34 cellular contexts compared by ENCODE assay signal in the genomic region with DNA sequence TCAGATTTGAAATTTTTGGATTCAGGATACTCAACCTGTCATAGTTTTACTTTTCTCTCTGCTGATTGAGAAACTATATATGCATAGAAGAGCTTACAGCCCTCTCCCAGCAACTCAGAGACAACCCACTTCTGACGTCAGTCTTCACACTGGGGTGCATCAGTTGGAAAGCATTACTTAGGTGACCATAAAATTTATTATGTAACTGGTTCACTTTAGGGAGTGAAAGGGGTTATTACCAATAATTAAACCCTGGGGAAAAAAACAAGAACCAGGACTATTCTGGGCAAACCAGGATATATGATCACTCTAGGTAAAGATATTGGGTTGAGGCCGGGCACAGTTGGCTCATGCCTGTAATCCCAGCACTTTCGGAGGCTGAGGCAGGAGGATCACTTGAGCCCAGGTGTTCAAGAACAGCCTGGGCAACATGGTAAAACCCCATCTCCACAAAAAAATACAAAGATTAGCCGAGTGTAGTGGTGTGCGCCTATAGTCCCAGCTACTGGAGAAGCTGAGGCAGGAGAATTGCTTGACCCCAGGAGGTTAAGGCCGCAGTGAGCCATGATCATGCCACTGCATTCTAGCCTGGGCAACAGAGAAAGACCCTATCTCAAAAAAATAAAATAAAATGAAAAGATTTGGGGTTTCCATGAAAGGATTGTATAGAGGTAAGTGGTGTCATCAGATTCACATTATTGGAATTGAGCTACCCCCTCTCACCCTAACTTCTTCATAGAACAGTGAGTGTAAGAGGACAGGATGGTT. TPM values are rescaled to one million over a fixed set of nuclear protein-coding genes. Genes with fewer than 3 reads are reported as not detected.
"Had no signal": no experiment of that assay in that cellular context is flagged by ENCODE, and none has a peak within 500 bp of the region (broad histone marks: within the 10 kb centered on the region; RNA-seq: fewer than 3 reads in every experiment).

No MANE protein-coding gene starts in this region.

- H3K9me3 Mint-ChIP-seq: activated CD4-positive, alpha-beta memory T cell treated with anti-CD3 and anti-CD28 coated beads for 36 hours; activated CD4-positive, alpha-beta T cell treated with anti-CD3 and anti-CD28 coated beads, Interleukin-2, amount 10 ng/mL, durations not matched to agents 24 days and 14 days; activated naive CD4-positive, alpha-beta T cell treated with anti-CD3 and anti-CD28 coated beads for 36 hours; activated naive CD4-positive, alpha-beta T cell treated with anti-CD3 and anti-CD28 coated beads, Interleukin-2, amount 50 U/mL, for 24 hours; activated naive CD8-positive, alpha-beta T cell treated with anti-CD3 and anti-CD28 coated beads for 36 hours; activated naive CD8-positive, alpha-beta T cell treated with anti-CD3 and anti-CD28 coated beads, Interleukin-2, amount 50 U/mL, for 24 hours; activated T-helper 1 cell treated with anti-CD3 and anti-CD28 coated beads, Interleukin-12 subunit alpha, Interleukin-12 subunit beta, Interleukin-2, Interleukin-4 antibody, amounts not matched to agents 30 ng/mL and 10 ng/mL and 1 ng/mL, durations not matched to agents 14 hours and 24 hours and 36 hours; activated T-helper 2 cell treated with anti-CD3 and anti-CD28 coated beads, Interferon-gamma antibody, Interleukin-2, Interleukin-4, amounts not matched to agents 10 μg/mL and 5 μg/mL and 100 μg/mL, durations not matched to agents 14 hours and 24 hours and 36 hours; effector memory CD8-positive, alpha-beta T cell had no signal

- H3K27ac Mint-ChIP-seq: activated CD4-positive, alpha-beta memory T cell treated with anti-CD3 and anti-CD28 coated beads for 36 hours; activated CD4-positive, alpha-beta T cell treated with anti-CD3 and anti-CD28 coated beads for 36 hours; activated CD4-positive, alpha-beta T cell treated with anti-CD3 and anti-CD28 coated beads, Interleukin-2, amount 10 ng/mL, durations not matched to agents 24 days and 14 days; activated CD8-positive, alpha-beta memory T cell treated with anti-CD3 and anti-CD28 coated beads, Interleukin-2, amount 10 ng/mL, durations not matched to agents 7 days and 5 days; activated CD8-positive, alpha-beta T cell treated with anti-CD3 and anti-CD28 coated beads, Interleukin-2, amount 10 ng/mL, durations not matched to agents 7 days and 5 days; activated naive CD4-positive, alpha-beta T cell treated with anti-CD3 and anti-CD28 coated beads for 36 hours; activated naive CD4-positive, alpha-beta T cell treated with anti-CD3 and anti-CD28 coated beads, Interleukin-2, amount 50 U/mL, for 24 hours; activated naive CD8-positive, alpha-beta T cell treated with anti-CD3 and anti-CD28 coated beads for 36 hours; activated naive CD8-positive, alpha-beta T cell treated with anti-CD3 and anti-CD28 coated beads, Interleukin-2, amount 50 U/mL, for 24 hours; activated T-helper 1 cell treated with anti-CD3 and anti-CD28 coated beads, Interleukin-12 subunit alpha, Interleukin-12 subunit beta, Interleukin-2, Interleukin-4 antibody, amounts not matched to agents 30 ng/mL and 10 ng/mL and 1 ng/mL, durations not matched to agents 14 hours and 24 hours and 36 hours; activated T-helper 2 cell treated with anti-CD3 and anti-CD28 coated beads, Interferon-gamma antibody, Interleukin-2, Interleukin-4, amounts not matched to agents 10 μg/mL and 5 μg/mL and 100 μg/mL, durations not matched to agents 14 hours and 24 hours and 36 hours; effector memory CD8-positive, alpha-beta T cell had no signal

- H3K36me3 ChIP-seq: adrenal gland, esophagus muscularis mucosa, gastrocnemius medialis, heart left ventricle had no signal

- H3K27me3 ChIP-seq: adrenal gland, body of pancreas, esophagus muscularis mucosa, gastrocnemius medialis had no signal

- H3K4me1 Mint-ChIP-seq: activated CD4-positive, alpha-beta T cell treated with anti-CD3 and anti-CD28 coated beads for 36 hours; activated CD4-positive, alpha-beta T cell treated with anti-CD3 and anti-CD28 coated beads, Interleukin-2, amount 10 ng/mL, durations not matched to agents 24 days and 14 days; activated CD8-positive, alpha-beta memory T cell treated with anti-CD3 and anti-CD28 coated beads, Interleukin-2, amount 10 ng/mL, durations not matched to agents 7 days and 5 days; activated naive CD4-positive, alpha-beta T cell treated with anti-CD3 and anti-CD28 coated beads, Interleukin-2, amount 50 U/mL, for 24 hours; activated naive CD8-positive, alpha-beta T cell treated with anti-CD3 and anti-CD28 coated beads for 36 hours; activated naive CD8-positive, alpha-beta T cell treated with anti-CD3 and anti-CD28 coated beads, Interleukin-2, amount 50 U/mL, for 24 hours had no signal

- DNase-seq: activated CD4-positive, alpha-beta memory T cell treated with anti-CD3 and anti-CD28 coated beads for 36 hours; activated CD4-positive, alpha-beta T cell treated with anti-CD3 and anti-CD28 coated beads for 36 hours; activated CD4-positive, alpha-beta T cell treated with anti-CD3 and anti-CD28 coated beads, Interleukin-2, amount 10 ng/mL, durations not matched to agents 24 days and 14 days; activated CD4-positive, CD25-positive, alpha-beta regulatory T cell; activated CD4-positive, CD25-positive, alpha-beta regulatory T cell treated with anti-CD3 and anti-CD28 coated beads, Interleukin-2, amount 50 U/mL, for 72 hours; activated CD8-positive, alpha-beta memory T cell treated with anti-CD3 and anti-CD28 coated beads, Interleukin-2, amount 10 ng/mL, durations not matched to agents 7 days and 5 days; activated CD8-positive, alpha-beta memory T cell treated with anti-CD3 and anti-CD28 coated beads, Interleukin-2, amount 50 U/mL, for 4 hours; activated CD8-positive, alpha-beta T cell treated with anti-CD3 and anti-CD28 coated beads, Interleukin-2, amount 10 ng/mL, durations not matched to agents 7 days and 5 days; activated effector memory CD4-positive, alpha-beta T cell treated with anti-CD3 and anti-CD28 coated beads, Interleukin-2, amount 50 U/mL, for 16 hours; activated naive CD4-positive, alpha-beta T cell treated with anti-CD3 and anti-CD28 coated beads for 36 hours; activated naive CD8-positive, alpha-beta T cell treated with anti-CD3 and anti-CD28 coated beads for 36 hours; activated naive CD8-positive, alpha-beta T cell treated with anti-CD3 and anti-CD28 coated beads, Interleukin-2, amount 50 U/mL, for 24 hours; activated T-cell treated with anti-CD3 and anti-CD28 coated beads, Interleukin-2, amount 50 U/mL, for 1 hour; activated T-cell treated with anti-CD3 and anti-CD28 coated beads, Interleukin-2, amount 50 U/mL, for 48 hours; adrenal gland; amygdala; aorta; body of pancreas; caudate nucleus; cortex of kidney; dermis blood vessel endothelial cell; effector CD4-positive, alpha-beta T cell; effector memory CD8-positive, alpha-beta T cell; erythroblast; foreskin keratinocyte; gastrocnemius medialis; glutamatergic neuron; heart left ventricle; T-helper 2 cell had no signal

- H3K4me3 Mint-ChIP-seq: activated CD4-positive, alpha-beta memory T cell treated with anti-CD3 and anti-CD28 coated beads for 36 hours; activated CD4-positive, alpha-beta T cell treated with anti-CD3 and anti-CD28 coated beads for 36 hours; activated CD4-positive, alpha-beta T cell treated with anti-CD3 and anti-CD28 coated beads, Interleukin-2, amount 10 ng/mL, durations not matched to agents 24 days and 14 days; activated CD8-positive, alpha-beta memory T cell treated with anti-CD3 and anti-CD28 coated beads, Interleukin-2, amount 10 ng/mL, durations not matched to agents 7 days and 5 days; activated CD8-positive, alpha-beta T cell treated with anti-CD3 and anti-CD28 coated beads, Interleukin-2, amount 10 ng/mL, durations not matched to agents 7 days and 5 days; activated naive CD4-positive, alpha-beta T cell treated with anti-CD3 and anti-CD28 coated beads for 36 hours; activated naive CD4-positive, alpha-beta T cell treated with anti-CD3 and anti-CD28 coated beads, Interleukin-2, amount 50 U/mL, for 24 hours; activated naive CD8-positive, alpha-beta T cell treated with anti-CD3 and anti-CD28 coated beads for 36 hours; activated naive CD8-positive, alpha-beta T cell treated with anti-CD3 and anti-CD28 coated beads, Interleukin-2, amount 50 U/mL, for 24 hours; activated T-helper 1 cell treated with anti-CD3 and anti-CD28 coated beads, Interleukin-12 subunit alpha, Interleukin-12 subunit beta, Interleukin-2, Interleukin-4 antibody, amounts not matched to agents 30 ng/mL and 10 ng/mL and 1 ng/mL, durations not matched to agents 14 hours and 24 hours and 36 hours; effector memory CD8-positive, alpha-beta T cell had no signal

- H3K36me3 Mint-ChIP-seq: activated CD4-positive, alpha-beta memory T cell treated with anti-CD3 and anti-CD28 coated beads for 36 hours; activated CD8-positive, alpha-beta memory T cell treated with anti-CD3 and anti-CD28 coated beads, Interleukin-2, amount 10 ng/mL, durations not matched to agents 7 days and 5 days; activated naive CD4-positive, alpha-beta T cell treated with anti-CD3 and anti-CD28 coated beads, Interleukin-2, amount 50 U/mL, for 24 hours; activated naive CD8-positive, alpha-beta T cell treated with anti-CD3 and anti-CD28 coated beads for 36 hours had no signal

- H3K27ac ChIP-seq: adrenal gland, body of pancreas, esophagus muscularis mucosa, foreskin keratinocyte, gastrocnemius medialis, heart left ventricle had no signal

- ATAC-seq: activated CD4-positive, alpha-beta T cell treated with anti-CD3 and anti-CD28 coated beads for 36 hours; activated CD8-positive, alpha-beta memory T cell treated with anti-CD3 and anti-CD28 coated beads, Interleukin-2, amount 10 ng/mL, durations not matched to agents 7 days and 5 days; activated CD8-positive, alpha-beta T cell treated with anti-CD3 and anti-CD28 coated beads, Interleukin-2, amount 10 ng/mL, durations not matched to agents 7 days and 5 days; activated naive CD8-positive, alpha-beta T cell treated with anti-CD3 and anti-CD28 coated beads, Interleukin-2, amount 50 U/mL, for 24 hours; body of pancreas; effector memory CD8-positive, alpha-beta T cell; foreskin keratinocyte; gastrocnemius medialis; heart left ventricle had no signal

- H3K9me3 ChIP-seq: adrenal gland, body of pancreas, esophagus muscularis mucosa, gastrocnemius medialis, heart left ventricle had no signal

- H3K4me3 ChIP-seq: adrenal gland, body of pancreas, esophagus muscularis mucosa, gastrocnemius medialis, heart left ventricle had no signal

RNA-seq across cellular contexts. Expression of a gene that starts 27.1 kb away (rescaled TPM):
- total RNA-seq: activated CD8-positive, alpha-beta memory T cell treated with anti-CD3 and anti-CD28 coated beads for 36 hours; activated CD8-positive, alpha-beta T cell treated with anti-CD3 and anti-CD28 coated beads, Interleukin-2, amount 10 ng/mL, durations not matched to agents 7 days and 5 days had no signal
